ENCODE assay signal across 17 cellular contexts in the genomic region with DNA sequence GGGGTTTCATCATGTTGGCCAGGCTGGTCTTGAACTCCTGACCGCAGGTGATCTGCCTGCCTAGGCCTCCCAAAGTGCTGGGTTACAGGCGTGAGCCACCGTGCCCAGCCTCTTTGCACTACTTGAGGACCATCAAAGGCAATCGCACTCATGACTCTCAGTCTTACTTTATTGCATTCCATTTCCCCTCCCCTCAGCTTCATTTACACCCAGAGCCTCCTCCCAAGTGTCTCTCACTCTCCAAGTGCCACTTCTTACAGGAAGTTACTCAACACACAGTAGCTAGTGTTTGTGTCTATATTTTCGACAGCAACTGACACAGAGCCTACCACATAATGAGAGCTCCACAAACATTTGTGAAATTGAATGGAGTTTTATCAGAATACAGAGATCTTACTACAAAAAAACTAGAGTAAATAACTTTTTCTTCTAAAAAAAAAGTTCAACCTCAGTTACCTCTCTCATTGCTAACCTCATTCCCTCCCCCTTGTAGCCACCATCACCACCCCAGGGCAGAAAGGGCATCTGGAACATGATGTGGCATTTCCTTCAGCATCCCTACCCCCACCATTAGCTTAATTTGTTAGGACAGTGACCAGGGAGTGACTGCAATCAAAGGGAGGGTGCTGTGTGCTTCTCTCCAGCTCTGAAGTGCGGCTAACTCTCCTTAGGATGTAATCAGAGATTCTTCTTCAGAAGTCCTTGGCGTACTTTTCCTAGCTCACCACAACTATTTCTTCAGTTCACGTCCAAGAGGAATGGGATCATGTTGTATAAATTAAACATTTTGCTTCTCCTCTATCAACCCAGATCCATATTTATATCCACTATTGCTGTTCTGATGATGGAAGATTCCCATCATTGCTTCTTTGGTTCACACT. TPM values are rescaled to one million over a fixed set of nuclear protein-coding genes. Genes with fewer than 3 reads are reported as not detected.
DNase-seq lines count a peak whose midpoint lies in the region; ATAC-seq and TF ChIP-seq lines count a peak whose summit lies in the region.
"Had no signal": no experiment of that assay in that cellular context is flagged by ENCODE, and none has a peak within 500 bp of the region (broad histone marks: within the 10 kb centered on the region; RNA-seq: fewer than 3 reads in every experiment).

No MANE protein-coding gene starts in this region.

- no peaks in the 10 kb centered on the region for H3K9me3 Mint-ChIP-seq in activated T-helper 1 cell treated with anti-CD3 and anti-CD28 coated beads, Interleukin-12 subunit alpha, Interleukin-12 subunit beta, Interleukin-2, Interleukin-4 antibody, amounts not matched to agents 30 ng/mL and 10 ng/mL and 1 ng/mL, durations not matched to agents 14 hours and 24 hours and 36 hours
- peaks cover 1% of the 10 kb centered on the region for H3K9me3 Mint-ChIP-seq in glutamatergic neuron (ENCODE audit: unreplicated experiment)
- H3K9me3 Mint-ChIP-seq: activated T-cell treated with anti-CD3 and anti-CD28 coated beads, Interleukin-2, amount 50 U/mL, for 4 hours; CD8-positive, alpha-beta memory T cell had no signal

- intact Hi-C loops in activated T-helper 1 cell treated with anti-CD3 and anti-CD28 coated beads, Interleukin-12 subunit alpha, Interleukin-12 subunit beta, Interleukin-2, Interleukin-4 antibody, amounts not matched to agents 30 ng/mL and 10 ng/mL and 1 ng/mL, durations not matched to agents 14 hours and 24 hours and 36 hours (cut with micrococcal nuclease), result no loop called here

- H3K36me3 ChIP-seq in BLaER1 treated with 17β-estradiol and CSF1 and Interleukin-3, amounts not matched to agents 10 nM and 100 nM, result no peaks in the 10 kb centered on the region
- no peaks in the 10 kb centered on the region for H3K36me3 ChIP-seq in mesodermal cell (ENCODE audit: control insufficient read depth, insufficient read depth, low read length)
- H3K36me3 ChIP-seq: breast epithelium, SJSA1 had no signal

- DNase-seq in KG1 (lab: John Stamatoyannopoulos, UW) (peak; percentile 36), glutamatergic neuron (no peak), NCI-H146 treated with DMSO at 0.1 percent for 48 hours (lab: John Stamatoyannopoulos, UW; ENCODE audit: unreplicated experiment) (no peak)
- DNase-seq in activated T-helper 1 cell treated with anti-CD3 and anti-CD28 coated beads, Interleukin-12 subunit alpha, Interleukin-12 subunit beta, Interleukin-2, Interleukin-4 antibody, amounts not matched to agents 30 ng/mL and 10 ng/mL and 1 ng/mL, durations not matched to agents 14 hours and 24 hours and 36 hours (ENCODE audit: low spot score), result no peak
- DNase-seq: activated CD4-positive, CD25-positive, alpha-beta regulatory T cell; activated T-cell treated with anti-CD3 and anti-CD28 coated beads, Interleukin-2, amount 50 U/mL, for 4 hours; CD8-positive, alpha-beta memory T cell; NCI-H1105; NCI-H510A treated with DMSO at 0.1 percent for 48 hours; stimulated activated CD4-positive, alpha-beta T cell treated with anti-CD3 and anti-CD28 coated beads, Interleukin-4, amount 100 ng/mL, for 4 hours had no signal

- peaks cover 2% of the 10 kb centered on the region for H3K27me3 Mint-ChIP-seq in activated T-helper 1 cell treated with anti-CD3 and anti-CD28 coated beads, Interleukin-12 subunit alpha, Interleukin-12 subunit beta, Interleukin-2, Interleukin-4 antibody, amounts not matched to agents 30 ng/mL and 10 ng/mL and 1 ng/mL, durations not matched to agents 14 hours and 24 hours and 36 hours (ENCODE audit: insufficient read depth)
- H3K27me3 Mint-ChIP-seq in glutamatergic neuron (ENCODE audit: unreplicated experiment), result peaks cover 2% of the 10 kb centered on the region

- peak overlapping the region in 10 of 11 experiments; percentile 9 to 77 (median 64); a peak in 19 of 22 replicates for H3K9ac ChIP-seq in BLaER1 treated with 17β-estradiol and CSF1 and Interleukin-3, amounts not matched to agents 10 nM and 100 nM

- no peaks in the 10 kb centered on the region for H3K27me3 ChIP-seq in BLaER1 treated with 17β-estradiol and CSF1 and Interleukin-3, amounts not matched to agents 10 nM and 100 nM
- H3K27me3 ChIP-seq: breast epithelium, SJSA1 had no signal

- no peaks in the 10 kb centered on the region for H4K20me1 ChIP-seq in BLaER1 treated with 17β-estradiol and CSF1 and Interleukin-3, amounts not matched to agents 10 nM and 100 nM

- peak overlapping the region; percentile 56 to 91 (median 78) for H3K27ac ChIP-seq in BLaER1 treated with 17β-estradiol and CSF1 and Interleukin-3, amounts not matched to agents 10 nM and 100 nM
- H3K27ac ChIP-seq in mesodermal cell (ENCODE audit: low read depth, low read length, severe bottlenecking), result peak overlapping the region; percentile 23
- H3K27ac ChIP-seq: breast epithelium, SJSA1 had no signal

- peak overlapping the region; percentile 42 for H3K27ac Mint-ChIP-seq in activated T-helper 1 cell treated with anti-CD3 and anti-CD28 coated beads, Interleukin-12 subunit alpha, Interleukin-12 subunit beta, Interleukin-2, Interleukin-4 antibody, amounts not matched to agents 30 ng/mL and 10 ng/mL and 1 ng/mL, durations not matched to agents 14 hours and 24 hours and 36 hours
- no peak overlapping the region for H3K27ac Mint-ChIP-seq in glutamatergic neuron (ENCODE audit: unreplicated experiment)

- peaks cover 0 to 19% (median 14%) of the 10 kb centered on the region in 11 experiments; a peak in 18 of 22 replicates for H3K9me3 ChIP-seq in BLaER1 treated with 17β-estradiol and CSF1 and Interleukin-3, amounts not matched to agents 10 nM and 100 nM (replicated peaks in 1 of 11)
- H3K9me3 ChIP-seq in mesodermal cell (ENCODE audit: control insufficient read depth, low read length), result peaks cover 10% of the 10 kb centered on the region
- H3K9me3 ChIP-seq: breast epithelium, SJSA1 had no signal

- TF ChIP-seq CTCF in glutamatergic neuron (IDR thresholded peaks at IDR 0.05; ENCODE audit: partially characterized antibody, unreplicated experiment), result no peak

- 89 to 92% methylated on average over 4 to 5 of the region's 8 CpGs for WGBS in mesodermal cell (ENCODE audit: insufficient coverage in 2 of 2), 2 experiments

- H3K4me3 ChIP-seq in BLaER1 treated with 17β-estradiol and CSF1 and Interleukin-3, amounts not matched to agents 10 nM and 100 nM, result peak overlapping the region in 7 of 10 experiments; percentile 1 to 30 (median 8); a peak in 7 of 20 replicates
- no peak overlapping the region for H3K4me3 ChIP-seq in mesodermal cell (ENCODE audit: extremely low read depth, insufficient read depth, low read length, poor library complexity, severe bottlenecking)
- H3K4me3 ChIP-seq: breast epithelium, SJSA1 had no signal

- ATAC-seq in HG03139 (IDR thresholded peaks at IDR 0.05; ENCODE audit: unreplicated experiment) (no peak), GM18511 (IDR thresholded peaks at IDR 0.05; ENCODE audit: unreplicated experiment) (no peak)

- no peaks in the 10 kb centered on the region for H3K36me3 Mint-ChIP-seq in activated T-helper 1 cell treated with anti-CD3 and anti-CD28 coated beads, Interleukin-12 subunit alpha, Interleukin-12 subunit beta, Interleukin-2, Interleukin-4 antibody, amounts not matched to agents 30 ng/mL and 10 ng/mL and 1 ng/mL, durations not matched to agents 14 hours and 24 hours and 36 hours (ENCODE audit: low read depth)
- H3K36me3 Mint-ChIP-seq in glutamatergic neuron (ENCODE audit: unreplicated experiment), result peaks cover 6% of the 10 kb centered on the region
- H3K36me3 Mint-ChIP-seq: CD8-positive, alpha-beta memory T cell had no signal

- no peak overlapping the region for H3K4me3 Mint-ChIP-seq in activated T-helper 1 cell treated with anti-CD3 and anti-CD28 coated beads, Interleukin-12 subunit alpha, Interleukin-12 subunit beta, Interleukin-2, Interleukin-4 antibody, amounts not matched to agents 30 ng/mL and 10 ng/mL and 1 ng/mL, durations not matched to agents 14 hours and 24 hours and 36 hours
- H3K4me3 Mint-ChIP-seq in glutamatergic neuron (ENCODE audit: unreplicated experiment), result no peak overlapping the region
- H3K4me3 Mint-ChIP-seq: activated T-cell treated with anti-CD3 and anti-CD28 coated beads, Interleukin-2, amount 50 U/mL, for 4 hours; CD8-positive, alpha-beta memory T cell had no signal

- H3K4me1 ChIP-seq in BLaER1 treated with 17β-estradiol and CSF1 and Interleukin-3, amounts not matched to agents 10 nM and 100 nM, result peaks cover 38 to 70% (median 63%) of the 10 kb centered on the region in 10 experiments
- H3K4me1 ChIP-seq in mesodermal cell (ENCODE audit: control insufficient read depth, insufficient read depth, low read length, poor library complexity, severe bottlenecking), result peaks cover 7% of the 10 kb centered on the region
- H3K4me1 ChIP-seq: breast epithelium, SJSA1 had no signal

- peaks cover 13% of the 10 kb centered on the region for H3K4me1 Mint-ChIP-seq in activated T-helper 1 cell treated with anti-CD3 and anti-CD28 coated beads, Interleukin-12 subunit alpha, Interleukin-12 subunit beta, Interleukin-2, Interleukin-4 antibody, amounts not matched to agents 30 ng/mL and 10 ng/mL and 1 ng/mL, durations not matched to agents 14 hours and 24 hours and 36 hours (ENCODE audit: low read depth)
- H3K4me1 Mint-ChIP-seq in glutamatergic neuron (ENCODE audit: low read depth, unreplicated experiment), result no peaks in the 10 kb centered on the region

- peak overlapping the region; percentile 42 to 87 (median 75) for H3K4me2 ChIP-seq in BLaER1 treated with 17β-estradiol and CSF1 and Interleukin-3, amounts not matched to agents 10 nM and 100 nM

RNA-seq across cellular contexts. Expression of a gene that starts 17.0 kb away (rescaled TPM):
- 1.2 and 2.8 TPM in 2 replicates for total RNA-seq in activated T-helper 1 cell treated with anti-CD3 and anti-CD28 coated beads, Interleukin-12 subunit alpha, Interleukin-12 subunit beta, Interleukin-2, Interleukin-4 antibody, amounts not matched to agents 30 ng/mL and 10 ng/mL and 1 ng/mL, durations not matched to agents 14 hours and 24 hours and 36 hours
- polyA plus RNA-seq in mesodermal cell (2013, experiment 1 of 2), result 1.3 TPM
- 1.4 TPM for polyA plus RNA-seq in mesodermal cell (2013, experiment 2 of 2)
- total RNA-seq in glutamatergic neuron (ENCODE audit: unreplicated experiment), result 1.9 TPM
- total RNA-seq: CD8-positive, alpha-beta memory T cell; endothelial cell of umbilical vein had no signal
- polyA plus RNA-seq: CD8-positive, alpha-beta memory T cell; endothelial cell of umbilical vein had no signal
